ENCODE assay signal across 1 cellular context in genomic region chr11:62592216-62592815, GRCh38.
TF ChIP-seq lines count a peak whose summit lies in the region.

No MANE protein-coding gene starts in this region.

TF ChIP-seq in GM12878, 131 proteins besides CTCF, POLR2A, EP300 and RAD21:
- peak; percentile 87 for TF ChIP-seq MTA3 (IDR thresholded peaks at IDR 0.05; ENCODE audit: borderline replicate concordance, low read length)
- peak; percentile 20; the same call in 1 of the 2 replicates for TF ChIP-seq RUNX3 (IDR thresholded peaks at IDR 0.05; ENCODE audit: low read length)
- TF ChIP-seq MLLT1 (IDR thresholded peaks at IDR 0.05) = no peak
- no peak for TF ChIP-seq E2F4 (IDR thresholded peaks at IDR 0.05; ENCODE audit: low read depth, low read length)
- TF ChIP-seq LARP7 (IDR thresholded peaks at IDR 0.05) = 0 out of 2 replicates have a peak, but pooled peaks have one; percentile 37
